In the genomic region with DNA sequence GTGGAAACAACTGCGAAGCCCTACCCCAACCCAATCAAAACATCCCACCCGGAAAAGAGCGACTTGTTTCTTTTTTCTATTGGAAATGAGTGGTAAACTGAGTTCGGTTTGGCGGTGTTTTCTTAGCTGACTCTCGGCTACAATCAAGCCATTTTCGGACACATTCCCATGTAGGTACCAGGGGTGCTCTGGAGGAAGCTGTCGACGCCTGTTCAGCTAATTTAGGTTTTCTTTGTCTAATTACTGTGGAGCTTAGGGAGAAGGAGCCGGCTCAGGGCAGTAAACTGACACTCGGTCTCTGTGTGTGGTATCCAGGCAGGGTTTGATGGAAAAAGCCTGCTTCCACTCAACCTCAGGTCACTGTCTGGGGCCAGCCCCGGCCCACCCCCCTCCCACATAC, we compare ENCODE assay signal across 23 cellular contexts. TPM values are rescaled to one million over a fixed set of nuclear protein-coding genes. Genes with fewer than 3 reads are reported as not detected.
DNase-seq lines count a peak whose midpoint lies in the region; ATAC-seq and TF ChIP-seq lines count a peak whose summit lies in the region.
"Had no signal": no experiment of that assay in that cellular context is flagged by ENCODE, and none has a peak within 500 bp of the region (broad histone marks: within the 10 kb centered on the region; RNA-seq: fewer than 3 reads in every experiment).

No MANE protein-coding gene starts in this region.

- no peak overlapping the region for H3K4me3 ChIP-seq in CD4-positive, alpha-beta memory T cell (ENCODE audit: low read length in 2 of 2)
- H3K4me3 ChIP-seq in SJCRH30 (peak overlapping the region; percentile 33; the same call in 1 of the 2 replicates), gastroesophageal sphincter (peak overlapping the region; percentile 85 to 90), brain microvascular endothelial cell (ENCODE audit: low read depth, low read length) (no peak overlapping the region)
- H3K4me3 ChIP-seq: lung, skin epidermis had no signal

- 22 to 62% methylated on average over 8 to 9 of the region's 12 CpGs for WGBS in gastroesophageal sphincter (ENCODE audit: low coverage in 1 of 2), 2 donors

- no peaks in the 10 kb centered on the region for H3K9me3 Mint-ChIP-seq in CD4-positive, alpha-beta memory T cell
- H3K9me3 Mint-ChIP-seq: activated T-helper 17 cell treated with anti-CD3 and anti-CD28 coated beads, Interleukin-2, amount 50 U/mL, for 72 hours; dendritic cell treated with granulocyte-macrophage colony-stimulating factor and Interleukin-4, amounts not matched to agents 40 ng/mL and 50 ng/mL, for 4 days; naive thymus-derived CD4-positive, alpha-beta T cell; T-cell had no signal

- peaks cover 50 to 51% of the 10 kb centered on the region in 2 donors for H3K27me3 Mint-ChIP-seq in CD4-positive, alpha-beta memory T cell

- H3K36me3 Mint-ChIP-seq in CD4-positive, alpha-beta memory T cell = no peaks in the 10 kb centered on the region
- H3K36me3 Mint-ChIP-seq: naive thymus-derived CD4-positive, alpha-beta T cell; T-cell had no signal

- H3K9me3 ChIP-seq in CD4-positive, alpha-beta memory T cell (ENCODE audit: control insufficient read depth in 1 of 2, low read length in 2 of 2) = no peaks in the 10 kb centered on the region
- H3K9me3 ChIP-seq in SJCRH30 (replicated peaks) = no peaks in the 10 kb centered on the region
- H3K9me3 ChIP-seq in gastroesophageal sphincter = no peaks in the 10 kb centered on the region

- TF ChIP-seq CTCF in gastroesophageal sphincter (IDR thresholded peaks at IDR 0.05) = no peak
- TF ChIP-seq CTCF in brain microvascular endothelial cell (IDR thresholded peaks at IDR 0.05; ENCODE audit: low read depth, low read length, missing control alignments) = no peak

- in situ Hi-C loops in brain microvascular endothelial cell (cut with HindIII; ENCODE audit: low pct_ligation_motif_present, low sequenced_read_pairs) = no loop called here

- peaks cover 11 to 40% (median 24%) of the 10 kb centered on the region in 4 donors for H3K4me1 Mint-ChIP-seq in CD4-positive, alpha-beta memory T cell

- intact Hi-C loops in CD4-positive, alpha-beta memory T cell (cut with micrococcal nuclease) = no loop called here

- H3K36me3 ChIP-seq in CD4-positive, alpha-beta memory T cell (ENCODE audit: insufficient read depth, low read length) = no peaks in the 10 kb centered on the region
- H3K36me3 ChIP-seq in SJCRH30 (no peaks in the 10 kb centered on the region), gastroesophageal sphincter (peaks cover 0 to 1% of the 10 kb centered on the region in 2 donors), brain microvascular endothelial cell (replicated peaks) (no peaks in the 10 kb centered on the region)

- TF ChIP-seq POLR2A in gastroesophageal sphincter (IDR thresholded peaks at IDR 0.05) = no peak

- ATAC-seq in gastroesophageal sphincter = no peak
- ATAC-seq in HG03469 (IDR thresholded peaks at IDR 0.05; ENCODE audit: unreplicated experiment) = no peak
- ATAC-seq: activated T-helper 17 cell treated with anti-CD3 and anti-CD28 coated beads, Interleukin-2, amount 50 U/mL, for 72 hours; naive thymus-derived CD4-positive, alpha-beta T cell; T-cell had no signal

- H3K27ac Mint-ChIP-seq in CD4-positive, alpha-beta memory T cell = no peak overlapping the region
- H3K27ac Mint-ChIP-seq: activated T-helper 17 cell treated with anti-CD3 and anti-CD28 coated beads, Interleukin-2, amount 50 U/mL, for 72 hours; dendritic cell treated with granulocyte-macrophage colony-stimulating factor and Interleukin-4, amounts not matched to agents 40 ng/mL and 50 ng/mL, for 4 days; naive thymus-derived CD4-positive, alpha-beta T cell; T-cell had no signal

- H3K4me1 ChIP-seq in CD4-positive, alpha-beta memory T cell (ENCODE audit: insufficient read depth, low read length) = peaks cover 10% of the 10 kb centered on the region
- H3K4me1 ChIP-seq in SJCRH30 = no peaks in the 10 kb centered on the region
- peaks cover 0 to 81% (median 15%) of the 10 kb centered on the region in 3 donors for H3K4me1 ChIP-seq in gastroesophageal sphincter

- DNase-seq in CD4-positive, alpha-beta memory T cell = no peak
- peak in 1 of 2 experiments; percentile 39 for DNase-seq in SJCRH30
- DNase-seq in retina = peak; percentile 35
- DNase-seq in brain microvascular endothelial cell = no peak
- DNase-seq in superior temporal gyrus (ENCODE audit: extremely low spot score) = no peak
- no peak for DNase-seq in NCI-H1092 treated with DMSO at 0.1 percent for 48 hours (lab: John Stamatoyannopoulos, UW)
- DNase-seq: activated CD4-positive, alpha-beta T cell treated with anti-CD3 and anti-CD28 coated beads for 48 hours; DMS79; GOT3; Kasumi-1; naive thymus-derived CD4-positive, alpha-beta T cell; NCI-H1092; stimulated activated CD4-positive, alpha-beta T cell treated with anti-CD3 and anti-CD28 coated beads, Interleukin-4, amount 100 ng/mL, for 1 hour had no signal

- peaks cover 46% of the 10 kb centered on the region for H3K27me3 ChIP-seq in CD4-positive, alpha-beta memory T cell (ENCODE audit: insufficient read depth, low read length)
- H3K27me3 ChIP-seq in SJCRH30 (no peaks in the 10 kb centered on the region), gastroesophageal sphincter (peaks cover 59% of the 10 kb centered on the region), brain microvascular endothelial cell (replicated peaks) (peaks cover 80% of the 10 kb centered on the region)

- POLR2A ChIA-PET in CD4-positive, alpha-beta memory T cell (lab: Charles Lee; ENCODE audit: partially characterized antibody) = no interaction called here

- CTCF ChIA-PET in CD4-positive, alpha-beta memory T cell (lab: Charles Lee; ENCODE audit: partially characterized antibody) = interaction anchor here (0.9 to 3.3 kb wide), 4 partner anchors 9 to 666 kb away, joined by 3 to 20 read pairs (median 4); no protein-coding TSS in a partner anchor

- no peak overlapping the region for H3K27ac ChIP-seq in CD4-positive, alpha-beta memory T cell (ENCODE audit: low read depth, low read length)
- H3K27ac ChIP-seq in SJCRH30 (no peak overlapping the region), gastroesophageal sphincter (peak overlapping the region; percentile 71 to 97 (median 94)), brain microvascular endothelial cell (no peak overlapping the region)
- H3K27ac ChIP-seq: skin epidermis had no signal

- no peak for TF ChIP-seq EP300 in gastroesophageal sphincter (IDR thresholded peaks at IDR 0.05)

- H3K4me3 Mint-ChIP-seq in CD4-positive, alpha-beta memory T cell = peak overlapping the region in 5 of 8 donors; percentile 4 to 52 (median 30)
- H3K4me3 Mint-ChIP-seq: dendritic cell treated with granulocyte-macrophage colony-stimulating factor and Interleukin-4, amounts not matched to agents 40 ng/mL and 50 ng/mL, for 4 days had no signal

RNA-seq across cellular contexts. Expression of a gene that starts 1.7 kb away (rescaled TPM):
- total RNA-seq in CD4-positive, alpha-beta memory T cell = not detected
- polyA plus RNA-seq in CD4-positive, alpha-beta memory T cell = not detected
- total RNA-seq in SJCRH30 (2014; rRNA removed; shearing (Covaris generic)) = 2.8 and 3.7 TPM in 2 replicates
- 100 to 1,000 TPM in 2 of 4 donors, 10 to 100 TPM in 2; 41.7 to 154 (median 91.9) TPM for total RNA-seq in gastroesophageal sphincter
- total RNA-seq: activated T-helper 17 cell treated with anti-CD3 and anti-CD28 coated beads, Interleukin-2, amount 50 U/mL, for 72 hours; bronchial epithelial cell; glomerular endothelial cell; HT-29; naive thymus-derived CD4-positive, alpha-beta T cell; T-cell had no signal
- polyA plus RNA-seq: naive thymus-derived CD4-positive, alpha-beta T cell had no signal

Comparison
In these comparisons a context has a peak if more than half of its experiments do, and no peak if none do; other contexts are left out.
1. H3K27ac ChIP-seq: peak in gastroesophageal sphincter (4 of 4); none in CD4-positive, alpha-beta memory T cell (single experiment), SJCRH30 (single experiment) and brain microvascular endothelial cell (single experiment).
2. H3K4me3 ChIP-seq: peak in SJCRH30 (single experiment) and gastroesophageal sphincter (2 of 2); none in CD4-positive, alpha-beta memory T cell (0 of 2) and brain microvascular endothelial cell (single experiment).